In the genomic region with DNA sequence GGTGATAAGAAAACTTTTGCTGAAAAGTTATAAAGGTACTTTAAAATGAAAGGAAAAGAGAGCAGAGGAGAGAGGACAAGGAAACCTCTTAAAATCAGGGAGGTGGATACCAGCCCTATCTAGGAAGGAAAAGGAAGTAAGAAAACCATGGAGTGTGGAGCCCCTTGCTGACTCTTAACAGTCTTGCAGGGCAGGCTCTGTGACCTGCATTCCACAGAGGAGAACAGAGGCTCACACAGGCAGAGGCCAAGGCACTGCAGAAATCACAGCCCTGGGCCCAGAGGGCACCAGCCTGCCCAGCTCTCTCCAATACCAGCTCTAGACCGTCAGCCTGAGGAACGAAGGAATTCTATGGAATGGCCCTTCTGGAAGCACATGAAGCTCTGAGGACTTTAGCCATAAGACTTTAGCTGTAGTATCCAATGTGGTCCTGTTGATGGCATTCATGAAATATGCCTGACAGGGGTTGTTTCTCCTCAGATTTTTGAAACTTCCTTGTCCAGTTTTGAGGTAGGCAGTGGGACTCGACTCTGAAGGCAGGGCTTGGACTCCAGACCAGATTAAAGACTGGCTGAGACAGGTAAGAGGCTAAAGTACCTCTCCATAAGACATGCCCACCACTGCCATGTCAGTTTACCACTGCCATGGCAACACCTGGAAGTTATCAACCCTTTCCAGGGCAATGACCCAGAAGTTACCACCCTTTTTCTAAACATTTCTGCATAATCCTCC, we compare ENCODE assay signal across 9 cellular contexts.
DNase-seq lines count a peak whose midpoint lies in the region; ATAC-seq and TF ChIP-seq lines count a peak whose summit lies in the region.
"Had no signal": no experiment of that assay in that cellular context is flagged by ENCODE, and none has a peak within 500 bp of the region (broad histone marks: within the 10 kb centered on the region; RNA-seq: fewer than 3 reads in every experiment).

No MANE protein-coding gene starts in this region.

- DNase-seq in AG04450 (ENCODE audit: low read depth, low spot score): no peak
- DNase-seq in astrocyte of the spinal cord (ENCODE audit: low read depth, low spot score): peak; percentile 72
- no peak for DNase-seq in kidney epithelial cell (ENCODE audit: low read depth)
- DNase-seq: effector memory CD4-positive, alpha-beta T cell had no signal

- H3K9me3 ChIP-seq in AG04450 (ENCODE audit: control insufficient read depth, insufficient read depth, low read length): no peaks in the 10 kb centered on the region; the same call in 1 of the 2 replicates

- ATAC-seq in HG03159 (IDR thresholded peaks at IDR 0.05; ENCODE audit: unreplicated experiment): no peak
- ATAC-seq in HG02852 (IDR thresholded peaks at IDR 0.05; ENCODE audit: unreplicated experiment): no peak
- ATAC-seq in GM19351 (IDR thresholded peaks at IDR 0.05; ENCODE audit: unreplicated experiment): no peak
- ATAC-seq in GM18505 (IDR thresholded peaks at IDR 0.05; ENCODE audit: unreplicated experiment): no peak

- H3K36me3 ChIP-seq in kidney epithelial cell (ENCODE audit: control insufficient read depth, insufficient read depth, low read length): no peaks in the 10 kb centered on the region

- in situ Hi-C loops in astrocyte of the spinal cord (cut with HindIII; ENCODE audit: low sequenced_read_pairs): no loop called here

- TF ChIP-seq RAD21 in Ishikawa (IDR thresholded peaks at IDR 0.05; ENCODE audit: low read depth): peak; percentile 89

- POLR2A ChIA-PET in AG04450 (lab: Yijun Ruan, JAX): interaction anchor here (0.7 kb wide), 1 partner anchor 301 kb away, joined by 3 read pairs; no protein-coding TSS in a partner anchor

- TF ChIP-seq POLR2A in GM18505 (IDR thresholded peaks at IDR 0.05; ENCODE audit: borderline replicate concordance, extremely low read depth, insufficient read depth, insufficient read length): no peak

- peak; percentile 66 for TF ChIP-seq CTCF in AG04450 (IDR thresholded peaks at IDR 0.05; ENCODE audit: low read depth, low read length)
- TF ChIP-seq CTCF in astrocyte of the spinal cord (IDR thresholded peaks at IDR 0.05; ENCODE audit: low read depth, low read length): peak; percentile 63
- TF ChIP-seq CTCF in kidney epithelial cell (IDR thresholded peaks at IDR 0.05; ENCODE audit: insufficient read depth, low read length, poor library complexity, severe bottlenecking): peak; percentile 52

- H3K27me3 ChIP-seq in AG04450 (ENCODE audit: control insufficient read depth, insufficient read depth, low read length): no peaks in the 10 kb centered on the region
- H3K27me3 ChIP-seq in kidney epithelial cell (ENCODE audit: control insufficient read depth, insufficient read depth, low read length): no peaks in the 10 kb centered on the region

- no peak overlapping the region for H3K27ac ChIP-seq in AG04450 (ENCODE audit: low read depth, low read length)

- no peak overlapping the region for H3K4me3 ChIP-seq in AG04450 (ENCODE audit: low read depth, low read length)
- no peak overlapping the region for H3K4me3 ChIP-seq in astrocyte of the spinal cord (ENCODE audit: low read depth, low read length)
- H3K4me3 ChIP-seq in kidney epithelial cell (ENCODE audit: low read depth, low read length): no peak overlapping the region

- no peak for TF ChIP-seq EP300 in Ishikawa (IDR thresholded peaks at IDR 0.05; ENCODE audit: borderline replicate concordance)

- CTCF ChIA-PET in AG04450 (lab: Charles Lee): interaction anchor here (0.7 to 2.1 kb wide), 3 partner anchors 9 to 684 kb away, joined by 3 to 7 read pairs (median 7); no protein-coding TSS in a partner anchor

TF ChIP-seq in Ishikawa, 13 proteins besides CTCF, POLR2A, EP300 and RAD21:
- TF ChIP-seq EGR1 (IDR thresholded peaks at IDR 0.05) (no peak), TEAD4 (IDR thresholded peaks at IDR 0.05) (0 out of 2 replicates have a peak, but pooled peaks have one; percentile 26)
